Comparison of ENCODE assay signal across 11 cellular contexts in genomic region chr7:128946936-128947830, GRCh38. TPM values are rescaled to one million over a fixed set of nuclear protein-coding genes. Genes with fewer than 3 reads are reported as not detected.
DNase-seq lines count a peak whose midpoint lies in the region; ATAC-seq, FAIRE-seq and TF ChIP-seq lines count a peak whose summit lies in the region.
"Had no signal": no experiment of that assay in that cellular context is flagged by ENCODE, and none has a peak within 500 bp of the region (broad histone marks: within the 10 kb centered on the region; RNA-seq: fewer than 3 reads in every experiment).

No MANE protein-coding gene starts in this region.

- no peak for FAIRE-seq in D721Med (lab: Jason Lieb, UNC)
- FAIRE-seq in GM12878 (lab: Jason Lieb, UNC) = no peak

- no peak for DNase-seq in D721Med (ENCODE audit: insufficient read length, low spot score)
- DNase-seq in HFF-Myc (ENCODE audit: extremely low read depth, low read depth) = no peak
- DNase-seq in GM12878 (ENCODE audit: low read depth, low spot score) = no peak
- no peak for DNase-seq in neural crest cell (ENCODE audit: low read depth, low spot score)
- no peak for DNase-seq in NCI-H187 (lab: John Stamatoyannopoulos, UW)
- no peak for DNase-seq in immature natural killer cell
- DNase-seq in HPDE6-E6E7 (ENCODE audit: extremely low spot score) = no peak
- DNase-seq: activated T-cell treated with anti-CD3 and anti-CD28 coated beads, Interleukin-2, amount 50 U/mL, for 24 hours; NCI-H1092 had no signal

- ATAC-seq in GM12878 = peak; percentile 62

- POLR2A ChIA-PET in GM12878 (lab: Charles Lee) = interaction anchor here (0.5 to 1.0 kb wide), 2 partner anchors 9 to 106 kb away, joined by 3 to 5 read pairs; no protein-coding TSS in a partner anchor

- H3K27me3 Mint-ChIP-seq in neural crest cell (ENCODE audit: low read depth) = peaks cover 7% of the 10 kb centered on the region
- peaks cover 0 to 3% (median 0%) of the 10 kb centered on the region in 3 donors for H3K27me3 Mint-ChIP-seq in immature natural killer cell (ENCODE audit: low read depth in 3 of 3)
- H3K27me3 Mint-ChIP-seq: activated T-cell treated with anti-CD3 and anti-CD28 coated beads, Interleukin-2, amount 50 U/mL, for 24 hours; central memory CD8-positive, alpha-beta T cell; stimulated activated naive CD8-positive, alpha-beta T cell treated with anti-CD3 and anti-CD28 coated beads, Interleukin-15, Interleukin-2, amounts not matched to agents 100 ng/mL and 50 ng/mL, for 24 hours had no signal

- 81% methylated on average over 19 of the region's 22 CpGs for WGBS in GM12878 (ENCODE audit: insufficient coverage, insufficient replicate concordance, low lambda C conversion rate, missing lambda C conversion rate)

- no peak overlapping the region for H3K27ac ChIP-seq in GM12878 (ENCODE audit: control insufficient read depth, insufficient read depth)

- H3K9ac ChIP-seq in GM12878 (ENCODE audit: control insufficient read depth, insufficient read depth, low read length) = no peak overlapping the region

- CTCF ChIA-PET in GM12878 (lab: Yijun Ruan, JAX) = interaction anchor here (0.6 to 2.0 kb wide), 12 partner anchors 11 to 517 kb away, joined by 3 to 9 read pairs (median 4); no protein-coding TSS in a partner anchor

- no peak overlapping the region for H2AFZ ChIP-seq in GM12878 (ENCODE audit: control insufficient read depth, low read depth, low read length)

- H3K4me1 ChIP-seq in GM12878 (ENCODE audit: control insufficient read depth, insufficient read depth, low read length) = peaks cover 4% of the 10 kb centered on the region; the same call in 1 of the 2 replicates

- H3K36me3 ChIP-seq in GM12878 (ENCODE audit: control insufficient read depth in 2 of 2, insufficient read depth in 2 of 2, low read length in 1 of 2) = peaks cover 45 to 57% of the 10 kb centered on the region in 2 experiments

- H3K27me3 ChIP-seq in GM12878 (replicated peaks in 1 of 2; ENCODE audit: control insufficient read depth in 2 of 2, insufficient read depth in 2 of 2, low read length in 1 of 2) = no peaks in the 10 kb centered on the region

- TF ChIP-seq RAD21 in GM12878 (IDR thresholded peaks at IDR 0.05; ENCODE audit: insufficient read depth, low read depth, low read length) = peak; percentile 33; the same call in 1 of the 2 replicates

- no peak overlapping the region for H3K4me3 Mint-ChIP-seq in neural crest cell
- no peak overlapping the region for H3K4me3 Mint-ChIP-seq in immature natural killer cell
- H3K4me3 Mint-ChIP-seq: activated T-cell treated with anti-CD3 and anti-CD28 coated beads, Interleukin-2, amount 50 U/mL, for 24 hours; central memory CD8-positive, alpha-beta T cell; stimulated activated naive CD8-positive, alpha-beta T cell treated with anti-CD3 and anti-CD28 coated beads, Interleukin-15, Interleukin-2, amounts not matched to agents 100 ng/mL and 50 ng/mL, for 24 hours had no signal

- no peaks in the 10 kb centered on the region for H4K20me1 ChIP-seq in GM12878 (ENCODE audit: control insufficient read depth, insufficient read depth)

- TF ChIP-seq POLR2A in GM12878 (IDR thresholded peaks at IDR 0.05; ENCODE audit: low read depth, low read length) = no peak; the same call in 1 of the 2 replicates

- H3K27ac Mint-ChIP-seq in neural crest cell (ENCODE audit: unreplicated experiment) = no peak overlapping the region
- no peak overlapping the region for H3K27ac Mint-ChIP-seq in immature natural killer cell
- H3K27ac Mint-ChIP-seq: activated T-cell treated with anti-CD3 and anti-CD28 coated beads, Interleukin-2, amount 50 U/mL, for 24 hours; stimulated activated naive CD8-positive, alpha-beta T cell treated with anti-CD3 and anti-CD28 coated beads, Interleukin-15, Interleukin-2, amounts not matched to agents 100 ng/mL and 50 ng/mL, for 24 hours had no signal

- TF ChIP-seq EP300 in GM12878 (IDR thresholded peaks at IDR 0.05; ENCODE audit: borderline replicate concordance in 1 of 2, control insufficient read depth in 1 of 2, low read depth in 2 of 2, low read length in 2 of 2) = no peak

- in situ Hi-C loops in GM12878 (cut with MboI) = no loop called here

- H3K9me3 Mint-ChIP-seq in neural crest cell = no peaks in the 10 kb centered on the region
- H3K9me3 Mint-ChIP-seq in immature natural killer cell = no peaks in the 10 kb centered on the region
- H3K9me3 Mint-ChIP-seq: activated T-cell treated with anti-CD3 and anti-CD28 coated beads, Interleukin-2, amount 50 U/mL, for 24 hours; central memory CD8-positive, alpha-beta T cell; stimulated activated naive CD8-positive, alpha-beta T cell treated with anti-CD3 and anti-CD28 coated beads, Interleukin-15, Interleukin-2, amounts not matched to agents 100 ng/mL and 50 ng/mL, for 24 hours had no signal

- RAD21 ChIA-PET in GM12878 (lab: Charles Lee; ENCODE audit: unreplicated experiment) = interaction anchor here (0.9 to 2.6 kb wide), 6 partner anchors 7 to 217 kb away, joined by 3 to 9 read pairs (median 4); no protein-coding TSS in a partner anchor

- no peaks in the 10 kb centered on the region for H3K36me3 Mint-ChIP-seq in neural crest cell (ENCODE audit: low read depth)
- peaks cover 0 to 18% (median 0%) of the 10 kb centered on the region in 3 donors for H3K36me3 Mint-ChIP-seq in immature natural killer cell

- BruUV-seq in GM12878 (replicated peaks; lab: Mats Ljungman, UMichigan) = no TSS peak

- SMC1A ChIA-PET in GM12878 (lab: Charles Lee; ENCODE audit: uncharacterized antibody, unreplicated experiment) = interaction anchor here (0.9 to 1.1 kb wide), 6 partner anchors 12 to 145 kb away, joined by 3 to 5 read pairs (median 3); no protein-coding TSS in a partner anchor

- H3K79me2 ChIP-seq in GM12878 (ENCODE audit: control insufficient read depth, insufficient read depth, low read length) = peaks cover 25% of the 10 kb centered on the region

- H3K9me3 ChIP-seq in GM12878 (replicated peaks; ENCODE audit: control insufficient read depth, insufficient read depth, low read length) = no peaks in the 10 kb centered on the region

- H3K4me3 ChIP-seq in HFF-Myc (replicated peaks; ENCODE audit: low read depth, low read length) = no peak overlapping the region
- no peak overlapping the region for H3K4me3 ChIP-seq in GM12878

- intact Hi-C loops in GM12878 (cut with micrococcal nuclease; ENCODE audit: unreplicated experiment) = no loop called here

- H3K4me2 ChIP-seq in GM12878 (ENCODE audit: control insufficient read depth, insufficient read depth) = no peak overlapping the region

- peak; percentile 4 for TF ChIP-seq CTCF in D721Med (IDR thresholded peaks at IDR 0.05; ENCODE audit: insufficient read depth, missing control alignments)
- peak; percentile 29 for TF ChIP-seq CTCF in HFF-Myc (IDR thresholded peaks at IDR 0.05; ENCODE audit: low read depth, low read length, missing control alignments)
- peak; percentile 21 to 53 (median 37) for TF ChIP-seq CTCF in GM12878 (IDR thresholded peaks at IDR 0.05 in 2 of 3, conservative IDR thresholded peaks at IDR 0.05 in 1 of 3; ENCODE audit: control insufficient read depth in 2 of 3, extremely low read depth in 1 of 3, insufficient read depth in 1 of 3, low read depth in 3 of 3, low read length in 3 of 3)
- peak; percentile 27 for TF ChIP-seq CTCF in neural crest cell (conservative IDR thresholded peaks at IDR 0.05)

- H3K4me1 Mint-ChIP-seq in neural crest cell = no peaks in the 10 kb centered on the region
- no peaks in the 10 kb centered on the region for H3K4me1 Mint-ChIP-seq in immature natural killer cell
- H3K4me1 Mint-ChIP-seq: central memory CD8-positive, alpha-beta T cell had no signal

TF ChIP-seq in GM12878, 131 proteins besides CTCF, POLR2A, EP300 and RAD21 (continues in another document):
- TF ChIP-seq BRCA1 (IDR thresholded peaks at IDR 0.05; ENCODE audit: low read depth, low read length) = no peak

RNA-seq across cellular contexts. Expression of gene IRF5, which starts 9.5 kb away (rescaled TPM):
- 65.7 and 75.1 TPM in 2 replicates for total RNA-seq in GM12878 (2013; cell fraction: nucleolus; rRNA removed)
- total RNA-seq in GM12878 (2014; rRNA removed) (81.7 and 90.0 TPM in 2 replicates), GM12878 (2014; rRNA removed; fragmentation: Illumina TruSeq; extraction: Trizol) (33.9 and 36.5 TPM in 2 replicates), GM12878 (2021) (74.6 and 74.9 TPM in 2 replicates), neural crest cell (not detected in 2 replicates)
- polyA plus RNA-seq in GM12878 (2011; ENCODE audit: low read depth) = 26.5 TPM
- polyA plus RNA-seq in GM12878 (2011; rRNA removed) (31.5 and 55.1 TPM in 2 replicates), GM12878 (2014; fragmentation: Illumina TruSeq; extraction: Trizol) (23.2 and 39.7 TPM in 2 replicates), GM12878 (2014; fragmentation: Nextera tagmentation; extraction: Ambion mirVana) (1 to 10 TPM; 5.4 to 8.9 TPM), GM12878 (2014; rRNA removed) (68.3 and 71.5 TPM in 2 replicates), GM12878 (2016; fragmentation: Nextera tagmentation; extraction: Ambion mirVana) (10 to 100 TPM; 84.1 to 90.3 TPM), immature natural killer cell (10 to 100 TPM; 14.2 to 31.7 (median 25.6) TPM)
- polyA plus RNA-seq in GM12878 (2011; cell fraction: cytosol; rRNA removed) = 56.7 and 79.4 TPM in 2 replicates
- polyA plus RNA-seq in GM12878 (2011; cell fraction: nucleus; rRNA removed) = 213 and 230 TPM in 2 replicates
- polyA plus RNA-seq in GM12878 (2012) = 45.6 and 55.1 TPM in 2 replicates
- polyA minus RNA-seq in GM12878 (2011; rRNA and poly(A)+ RNA removed) = 49.2 and 83.0 TPM in 2 replicates
- 43.8 and 50.8 TPM in 2 replicates for polyA minus RNA-seq in GM12878 (2011; cell fraction: cytosol; rRNA and poly(A)+ RNA removed)
- polyA minus RNA-seq in GM12878 (2011; cell fraction: nucleus; rRNA and poly(A)+ RNA removed) = 46.4 and 73.5 TPM in 2 replicates

RNA-seq across cellular contexts. Expression of gene KCP, which starts 36.7 kb away (rescaled TPM):
- 6.2 and 7.5 TPM in 2 replicates for total RNA-seq in GM12878 (2013; cell fraction: nucleolus; rRNA removed)
- total RNA-seq in GM12878 (2014; rRNA removed) (2.9 and 4.2 TPM in 2 replicates), GM12878 (2014; rRNA removed; fragmentation: Illumina TruSeq; extraction: Trizol) (1.1 and 1.4 TPM in 2 replicates), GM12878 (2021) (5.6 and 7.8 TPM in 2 replicates), neural crest cell (2.7 and 2.9 TPM in 2 replicates)
- polyA plus RNA-seq in GM12878 (2011; ENCODE audit: low read depth) = 1.4 TPM
- polyA plus RNA-seq in GM12878 (2011; rRNA removed) (0.45 and 0.76 TPM in 2 replicates), GM12878 (2014; fragmentation: Illumina TruSeq; extraction: Trizol) (0.48 and 1.0 TPM in 2 replicates), GM12878 (2014; fragmentation: Nextera tagmentation; extraction: Ambion mirVana) (under 1 TPM; 0.05 to 0.35 TPM), GM12878 (2014; rRNA removed) (6.0 and 7.6 TPM in 2 replicates), GM12878 (2016; fragmentation: Nextera tagmentation; extraction: Ambion mirVana) (1 to 10 TPM; 4.0 to 4.3 TPM), immature natural killer cell (under 1 TPM in 1 of 3 donors, not detected in 2; 0.16 TPM)
- 1.0 and 1.9 TPM in 2 replicates for polyA plus RNA-seq in GM12878 (2011; cell fraction: cytosol; rRNA removed)
- 17.7 and 21.9 TPM in 2 replicates for polyA plus RNA-seq in GM12878 (2011; cell fraction: nucleus; rRNA removed)
- 2.9 and 3.4 TPM in 2 replicates for polyA plus RNA-seq in GM12878 (2012)
- 1.1 and 2.2 TPM in 2 replicates for polyA minus RNA-seq in GM12878 (2011; rRNA and poly(A)+ RNA removed)
- polyA minus RNA-seq in GM12878 (2011; cell fraction: cytosol; rRNA and poly(A)+ RNA removed) = 0.21 and 1.5 TPM in 2 replicates
- polyA minus RNA-seq in GM12878 (2011; cell fraction: nucleus; rRNA and poly(A)+ RNA removed) = 3.5 and 6.1 TPM in 2 replicates

Comparison
In these comparisons a context has a peak if more than half of its experiments do, and no peak if none do; other contexts are left out.
1. RNA of gene IRF5, which starts 9.5 kb away (total RNA-seq): 33.9 to 90.0 TPM in GM12878; not detected in neural crest cell; every median in the first group is over 10 times any median in the second.
2. Peak in every context shown above with its lines, with median percentiles within 50 percentile points of each other: CTCF ChIP-seq.